Comparison of ENCODE assay signal across 8 cellular contexts in genomic region chr11:77619576-77620198, GRCh38. TPM values are rescaled to one million over a fixed set of nuclear protein-coding genes. Genes with fewer than 3 reads are reported as not detected.
DNase-seq lines count a peak whose midpoint lies in the region; ATAC-seq, FAIRE-seq and TF ChIP-seq lines count a peak whose summit lies in the region.

No MANE protein-coding gene starts in this region.

- intact Hi-C loops in upper lobe of right lung (cut with DNase I), result no loop called here

- peak; percentile 74 for DNase-seq in ELR (ENCODE audit: low read depth)
- DNase-seq in NCI-H2029 (lab: John Stamatoyannopoulos, UW), result peak; percentile 32
- peak; percentile 12 for DNase-seq in amniotic stem cell (lab: John Stamatoyannopoulos, UW)
- DNase-seq in upper lobe of right lung, result no peak

- no peaks in the 10 kb centered on the region for H3K9me3 ChIP-seq in upper lobe of right lung

- ATAC-seq in upper lobe of right lung (peak; percentile 39), HG03196 (IDR thresholded peaks at IDR 0.05; ENCODE audit: unreplicated experiment) (no peak), HG03135 (IDR thresholded peaks at IDR 0.05; ENCODE audit: unreplicated experiment) (no peak)

- H3K4me3 ChIP-seq in upper lobe of right lung, result no peak overlapping the region

- H3K36me3 ChIP-seq in upper lobe of right lung, result peaks cover 88% of the 10 kb centered on the region

- no peak overlapping the region for H3K27ac ChIP-seq in 22Rv1
- no peak overlapping the region for H3K27ac ChIP-seq in upper lobe of right lung

- H3K4me1 ChIP-seq in upper lobe of right lung, result no peaks in the 10 kb centered on the region

- H3K27me3 ChIP-seq in upper lobe of right lung, result no peaks in the 10 kb centered on the region

- peak; percentile 94 for FAIRE-seq in islet of Langerhans (lab: Jason Lieb, UNC)

- TF ChIP-seq CTCF in 22Rv1 (IDR thresholded peaks at IDR 0.05) (peak; percentile 90), upper lobe of right lung (IDR thresholded peaks at IDR 0.05) (peak; percentile 67)

RNA-seq across cellular contexts. Expression of gene CLNS1A, which starts 17.9 kb away (rescaled TPM):
- total RNA-seq in upper lobe of right lung, result 64.5 TPM

RNA-seq across cellular contexts. Expression of gene AQP11, which starts 29.9 kb away (rescaled TPM):
- total RNA-seq in upper lobe of right lung, result 0.61 TPM
